1 cellular context compared by ENCODE assay signal in genomic region chr1:109263597-109264378, GRCh38.
TF ChIP-seq lines count a peak whose summit lies in the region.

No MANE protein-coding gene starts in this region.

TF ChIP-seq in K562, 482 proteins besides CTCF, POLR2A, EP300 and RAD21 (continued from another document and continues in another):
- peak in 1 of 2 experiments; percentile 42; a peak in 1 of 4 replicates for TF ChIP-seq SIN3A (IDR thresholded peaks at IDR 0.05; ENCODE audit: borderline replicate concordance in 2 of 2, control insufficient read depth in 1 of 2, low read depth in 2 of 2, low read length in 2 of 2)
- TF ChIP-seq MBD1 (CRISPR knock-in tag; IDR thresholded peaks at IDR 0.05), result no peak
- TF ChIP-seq C11orf30 (IDR thresholded peaks at IDR 0.05; ENCODE audit: low read depth), result no peak
- TF ChIP-seq ZNF696 (CRISPR knock-in tag; conservative IDR thresholded peaks at IDR 0.05), result no peak
- TF ChIP-seq PHB (CRISPR knock-in tag; IDR thresholded peaks at IDR 0.05), result no peak
- TF ChIP-seq BDP1 (IDR thresholded peaks at IDR 0.05; ENCODE audit: insufficient read depth, insufficient read length), result no peak
- TF ChIP-seq, protein P1, sequence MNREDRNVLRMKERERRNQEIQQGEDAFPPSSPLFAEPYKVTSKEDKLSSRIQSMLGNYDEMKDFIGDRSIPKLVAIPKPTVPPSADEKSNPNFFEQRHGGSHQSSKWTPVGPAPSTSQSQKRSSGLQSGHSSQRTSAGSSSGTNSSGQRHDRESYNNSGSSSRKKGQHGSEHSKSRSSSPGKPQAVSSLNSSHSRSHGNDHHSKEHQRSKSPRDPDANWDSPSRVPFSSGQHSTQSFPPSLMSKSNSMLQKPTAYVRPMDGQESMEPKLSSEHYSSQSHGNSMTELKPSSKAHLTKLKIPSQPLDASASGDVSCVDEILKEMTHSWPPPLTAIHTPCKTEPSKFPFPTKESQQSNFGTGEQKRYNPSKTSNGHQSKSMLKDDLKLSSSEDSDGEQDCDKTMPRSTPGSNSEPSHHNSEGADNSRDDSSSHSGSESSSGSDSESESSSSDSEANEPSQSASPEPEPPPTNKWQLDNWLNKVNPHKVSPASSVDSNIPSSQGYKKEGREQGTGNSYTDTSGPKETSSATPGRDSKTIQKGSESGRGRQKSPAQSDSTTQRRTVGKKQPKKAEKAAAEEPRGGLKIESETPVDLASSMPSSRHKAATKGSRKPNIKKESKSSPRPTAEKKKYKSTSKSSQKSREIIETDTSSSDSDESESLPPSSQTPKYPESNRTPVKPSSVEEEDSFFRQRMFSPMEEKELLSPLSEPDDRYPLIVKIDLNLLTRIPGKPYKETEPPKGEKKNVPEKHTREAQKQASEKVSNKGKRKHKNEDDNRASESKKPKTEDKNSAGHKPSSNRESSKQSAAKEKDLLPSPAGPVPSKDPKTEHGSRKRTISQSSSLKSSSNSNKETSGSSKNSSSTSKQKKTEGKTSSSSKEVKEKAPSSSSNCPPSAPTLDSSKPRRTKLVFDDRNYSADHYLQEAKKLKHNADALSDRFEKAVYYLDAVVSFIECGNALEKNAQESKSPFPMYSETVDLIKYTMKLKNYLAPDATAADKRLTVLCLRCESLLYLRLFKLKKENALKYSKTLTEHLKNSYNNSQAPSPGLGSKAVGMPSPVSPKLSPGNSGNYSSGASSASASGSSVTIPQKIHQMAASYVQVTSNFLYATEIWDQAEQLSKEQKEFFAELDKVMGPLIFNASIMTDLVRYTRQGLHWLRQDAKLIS (CRISPR knock-in tag; IDR thresholded peaks at IDR 0.05), result no peak; the same call in 1 of the 2 replicates
- no peak for TF ChIP-seq MCM7 (IDR thresholded peaks at IDR 0.05)
- no peak for TF ChIP-seq ZNF274 (IDR thresholded peaks at IDR 0.05; ENCODE audit: borderline replicate concordance, low read depth, low read length)
- peak; percentile 29; the same call in 1 of the 2 replicates for TF ChIP-seq TCF3 (CRISPR knock-in tag; IDR thresholded peaks at IDR 0.05)
- TF ChIP-seq HNRNPLL (IDR thresholded peaks at IDR 0.05; ENCODE audit: low read depth, low read length, poor library complexity, severe bottlenecking), result no peak
- TF ChIP-seq POLR2G (IDR thresholded peaks at IDR 0.05; ENCODE audit: low read depth, low read length), result peak; percentile 36; the same call in 1 of the 2 replicates
- TF ChIP-seq DACH1 (IDR thresholded peaks at IDR 0.05; ENCODE audit: partially characterized antibody), result peak; percentile 72
- TF ChIP-seq FIP1L1 (IDR thresholded peaks at IDR 0.05; ENCODE audit: low read depth, low read length, poor library complexity, severe bottlenecking), result peak; percentile 90
- TF ChIP-seq SREBF1 (IDR thresholded peaks at IDR 0.05; ENCODE audit: borderline replicate concordance, low read depth, low read length), result no peak
- TF ChIP-seq NR4A1 (CRISPR knock-in tag; IDR thresholded peaks at IDR 0.05), result no peak
- no peak for TF ChIP-seq NR4A1 (tag; IDR thresholded peaks at IDR 0.05)
- peak; percentile 41; the same call in 1 of the 2 replicates for TF ChIP-seq ZNF143 (CRISPR knock-in tag; IDR thresholded peaks at IDR 0.05)
- peak; percentile 31; the same call in 1 of the 2 replicates for TF ChIP-seq EHMT2 (IDR thresholded peaks at IDR 0.05)
- no peak for TF ChIP-seq ZNF324 (CRISPR knock-in tag; IDR thresholded peaks at IDR 0.05)
- TF ChIP-seq, protein P2, sequence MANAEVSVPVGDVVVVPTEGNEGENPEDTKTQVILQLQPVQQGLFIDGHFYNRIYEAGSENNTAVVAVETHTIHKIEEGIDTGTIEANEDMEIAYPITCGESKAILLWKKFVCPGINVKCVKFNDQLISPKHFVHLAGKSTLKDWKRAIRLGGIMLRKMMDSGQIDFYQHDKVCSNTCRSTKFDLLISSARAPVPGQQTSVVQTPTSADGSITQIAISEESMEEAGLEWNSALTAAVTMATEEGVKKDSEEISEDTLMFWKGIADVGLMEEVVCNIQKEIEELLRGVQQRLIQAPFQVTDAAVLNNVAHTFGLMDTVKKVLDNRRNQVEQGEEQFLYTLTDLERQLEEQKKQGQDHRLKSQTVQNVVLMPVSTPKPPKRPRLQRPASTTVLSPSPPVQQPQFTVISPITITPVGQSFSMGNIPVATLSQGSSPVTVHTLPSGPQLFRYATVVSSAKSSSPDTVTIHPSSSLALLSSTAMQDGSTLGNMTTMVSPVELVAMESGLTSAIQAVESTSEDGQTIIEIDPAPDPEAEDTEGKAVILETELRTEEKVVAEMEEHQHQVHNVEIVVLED (CRISPR knock-in tag; IDR thresholded peaks at IDR 0.05), result no peak
- TF ChIP-seq ZNF778 (CRISPR knock-in tag; IDR thresholded peaks at IDR 0.05), result no peak
- TF ChIP-seq HOXB6 (CRISPR knock-in tag; IDR thresholded peaks at IDR 0.05; ENCODE audit: borderline replicate concordance), result no peak
- TF ChIP-seq GABPB1 (CRISPR knock-in tag; IDR thresholded peaks at IDR 0.05), result peak; percentile 86
- peak; percentile 63; the same call in 1 of the 2 replicates for TF ChIP-seq BCOR (IDR thresholded peaks at IDR 0.05)
- no peak for TF ChIP-seq ZKSCAN3 (CRISPR knock-in tag; IDR thresholded peaks at IDR 0.05)
- TF ChIP-seq KDM1A (IDR thresholded peaks at IDR 0.05), result no peak
- no peak for TF ChIP-seq SMAD2 (IDR thresholded peaks at IDR 0.05; ENCODE audit: low read depth, low read length)
- TF ChIP-seq CTBP1 (IDR thresholded peaks at IDR 0.05; ENCODE audit: borderline replicate concordance), result peak; percentile 99
- no peak for TF ChIP-seq ZNF277 (CRISPR knock-in tag; IDR thresholded peaks at IDR 0.05; ENCODE audit: borderline replicate concordance)
- TF ChIP-seq NFATC3 (IDR thresholded peaks at IDR 0.05), result no peak
- no peak for TF ChIP-seq SNRNP70 (optimal IDR thresholded peaks at IDR 0.05; ENCODE audit: low read depth, low read length)
- peak; percentile 44 for TF ChIP-seq POU5F1 (IDR thresholded peaks at IDR 0.05; ENCODE audit: borderline replicate concordance, low read depth, low read length, partially characterized antibody)
- TF ChIP-seq KLF16 (IDR thresholded peaks at IDR 0.05), result no peak
- TF ChIP-seq NR1H2 (CRISPR knock-in tag; IDR thresholded peaks at IDR 0.05), result no peak
- TF ChIP-seq NCOR1 (IDR thresholded peaks at IDR 0.05), result no peak
- peak; percentile 86 for TF ChIP-seq MTA3 (IDR thresholded peaks at IDR 0.05; ENCODE audit: borderline replicate concordance)
- no peak; the same call in 1 of the 2 replicates for TF ChIP-seq RAD51 (IDR thresholded peaks at IDR 0.05; ENCODE audit: borderline replicate concordance, low read depth)
- no peak for TF ChIP-seq ELF1 (tag; IDR thresholded peaks at IDR 0.05)
- TF ChIP-seq TAL1 (IDR thresholded peaks at IDR 0.05), result no peak
- TF ChIP-seq HIVEP1 (CRISPR knock-in tag; IDR thresholded peaks at IDR 0.05), result no peak
- TF ChIP-seq ZNF146 (CRISPR knock-in tag; IDR thresholded peaks at IDR 0.05; ENCODE audit: unreplicated experiment), result no peak
- TF ChIP-seq CREB3L1 (IDR thresholded peaks at IDR 0.05; ENCODE audit: borderline replicate concordance, low read depth), result peak; percentile 54; the same call in 1 of the 2 replicates
- TF ChIP-seq, protein P3, sequence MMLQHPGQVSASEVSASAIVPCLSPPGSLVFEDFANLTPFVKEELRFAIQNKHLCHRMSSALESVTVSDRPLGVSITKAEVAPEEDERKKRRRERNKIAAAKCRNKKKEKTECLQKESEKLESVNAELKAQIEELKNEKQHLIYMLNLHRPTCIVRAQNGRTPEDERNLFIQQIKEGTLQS (IDR thresholded peaks at IDR 0.05), result peak; percentile 65; the same call in 1 of the 2 replicates
- TF ChIP-seq, protein P3 (CRISPR knock-in tag; conservative IDR thresholded peaks at IDR 0.05), result peak; percentile 69
- no peak for TF ChIP-seq ZNF133 (CRISPR knock-in tag; IDR thresholded peaks at IDR 0.05)
- no peak for TF ChIP-seq ZNF3 (CRISPR knock-in tag; IDR thresholded peaks at IDR 0.05)
